9 cellular contexts compared by ENCODE assay signal in the genomic region with DNA sequence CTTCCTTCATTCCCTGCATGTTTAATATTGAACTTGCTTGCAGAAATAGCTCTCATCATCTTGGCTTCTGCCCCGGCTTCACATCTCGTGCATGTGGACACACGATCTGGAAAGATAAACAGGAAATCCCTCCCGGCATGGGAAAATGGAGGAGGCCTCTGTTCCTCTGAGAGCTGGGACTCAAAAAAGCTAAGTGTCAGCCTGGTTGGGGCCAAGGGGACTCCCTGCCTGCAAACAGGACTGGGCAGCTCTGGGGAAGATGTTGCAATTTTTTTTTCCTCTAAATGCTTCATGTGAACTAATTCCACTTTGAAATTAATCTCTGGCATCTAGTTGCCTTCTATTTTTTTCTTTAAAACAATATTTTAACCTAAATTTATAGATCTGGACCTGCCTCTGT. TPM values are rescaled to one million over a fixed set of nuclear protein-coding genes. Genes with fewer than 3 reads are reported as not detected.
A peak's percentile ranks its signal among the peaks of the same experiment; 100 is the strongest.
DNase-seq lines count a peak whose midpoint lies in the region; ATAC-seq, FAIRE-seq and TF ChIP-seq lines count a peak whose summit lies in the region.
"Had no signal": no experiment of that assay in that cellular context is flagged by ENCODE, and none has a peak within 500 bp of the region (broad histone marks: within the 10 kb centered on the region; RNA-seq: fewer than 3 reads in every experiment).

No MANE protein-coding gene starts in this region.

- TF ChIP-seq POLR2A in testis (IDR thresholded peaks at IDR 0.05), result no peak
- TF ChIP-seq POLR2A in GM18505 (IDR thresholded peaks at IDR 0.05; ENCODE audit: borderline replicate concordance, extremely low read depth, insufficient read depth, insufficient read length), result no peak

- H3K4me3 ChIP-seq in SK-N-MC (peak overlapping the region; percentile 45), right atrium auricular region (no peak overlapping the region), testis (no peak overlapping the region)

- H3K27me3 ChIP-seq in right atrium auricular region, result no peaks in the 10 kb centered on the region
- no peaks in the 10 kb centered on the region for H3K27me3 ChIP-seq in testis

- intact Hi-C loops in testis (cut with DNase I; ENCODE audit: low total_unique reads), result no loop called here

- H3K4me1 ChIP-seq in right atrium auricular region, result peaks cover 0 to 42% of the 10 kb centered on the region in 2 donors
- no peaks in the 10 kb centered on the region for H3K4me1 ChIP-seq in testis

- FAIRE-seq in HTR-8/SVneo (lab: Jason Lieb, UNC), result no peak

- TF ChIP-seq CTCF in right atrium auricular region (IDR thresholded peaks at IDR 0.05) (no peak), testis (IDR thresholded peaks at IDR 0.05) (no peak)

- H3K27ac ChIP-seq in SK-N-MC, result peak overlapping the region; percentile 88
- H3K27ac ChIP-seq in right atrium auricular region, result peak overlapping the region in 1 of 2 donors; percentile 42
- no peak overlapping the region for H3K27ac ChIP-seq in testis

- 21 to 27% methylated on average over 4 of the region's 4 CpGs for WGBS in testis, 2 donors

- ATAC-seq in GM18505 (IDR thresholded peaks at IDR 0.05; ENCODE audit: unreplicated experiment) (no peak), GM19452 (IDR thresholded peaks at IDR 0.05; ENCODE audit: unreplicated experiment) (no peak)
- ATAC-seq: T-helper 17 cell had no signal

- no peak overlapping the region for H3K9ac ChIP-seq in SK-N-MC (ENCODE audit: insufficient read length)

- H3K9me3 ChIP-seq in SK-N-MC (ENCODE audit: low read depth, low read length) (no peaks in the 10 kb centered on the region), right atrium auricular region (no peaks in the 10 kb centered on the region), testis (no peaks in the 10 kb centered on the region)

- H3K36me3 ChIP-seq in SK-N-MC (ENCODE audit: insufficient read depth, low read length), result no peaks in the 10 kb centered on the region
- H3K36me3 ChIP-seq in right atrium auricular region, result no peaks in the 10 kb centered on the region
- H3K36me3 ChIP-seq in testis (ENCODE audit: low read depth, missing control alignments), result no peaks in the 10 kb centered on the region

- DNase-seq in HTR-8/SVneo (ENCODE audit: insufficient read length, low spot score) (peak; percentile 48), SK-N-MC (ENCODE audit: low read depth, low spot score) (peak; percentile 72), right atrium auricular region (ENCODE audit: low spot score) (peak; percentile 86), testis (peak; percentile 53), NCI-H187 treated with DMSO at 0.1 percent for 48 hours (lab: John Stamatoyannopoulos, UW) (no peak)
- DNase-seq in central memory CD4-positive, alpha-beta T cell, result no peak
- DNase-seq: T-helper 17 cell had no signal

RNA-seq across cellular contexts. Expression of a gene that starts 24.8 kb away (rescaled TPM):
- total RNA-seq in right atrium auricular region, result 10 to 100 TPM; 17.5 to 40.2 TPM
- total RNA-seq in testis, result 10 to 100 TPM; 15.7 to 24.6 TPM
- 8.5 TPM for polyA plus RNA-seq in testis (ENCODE audit: insufficient read depth, low read depth, low replicate concordance)

RNA-seq across cellular contexts. Expression of a gene that starts 29.4 kb away (rescaled TPM):
- total RNA-seq in right atrium auricular region (1 to 10 TPM in 1 of 2 donors, under 1 TPM in 1; 0.22 to 1.8 TPM), testis (1 to 10 TPM; 3.1 to 3.7 TPM)
- polyA plus RNA-seq in testis (ENCODE audit: insufficient read depth, low read depth, low replicate concordance), result 0.75 TPM

Comparison
In these comparisons a context has a peak if more than half of its experiments do, and no peak if none do; other contexts are left out.
1. DNase-seq: peak in HTR-8/SVneo (single experiment), SK-N-MC (single experiment), right atrium auricular region (single experiment) and testis (single experiment); none in central memory CD4-positive, alpha-beta T cell (single experiment) and NCI-H187 treated with DMSO at 0.1 percent for 48 hours (single experiment).